Comparison of ENCODE assay signal across 10 cellular contexts in genomic region chr17:44793885-44794698, GRCh38. TPM values are rescaled to one million over a fixed set of nuclear protein-coding genes. Genes with fewer than 3 reads are reported as not detected.
DNase-seq lines count a peak whose midpoint lies in the region; ATAC-seq and TF ChIP-seq lines count a peak whose summit lies in the region.
"Had no signal": no experiment of that assay in that cellular context is flagged by ENCODE, and none has a peak within 500 bp of the region (broad histone marks: within the 10 kb centered on the region; RNA-seq: fewer than 3 reads in every experiment).

No MANE protein-coding gene starts in this region.

- H3K27me3 ChIP-seq in gastrocnemius medialis: peaks cover 0 to 7% (median 0%) of the 10 kb centered on the region in 3 donors

- H3K4me1 Mint-ChIP-seq in activated T-helper 2 cell treated with anti-CD3 and anti-CD28 coated beads, Interferon-gamma antibody, Interleukin-2, Interleukin-4, amounts not matched to agents 10 μg/mL and 5 μg/mL and 100 μg/mL, durations not matched to agents 14 hours and 24 hours and 36 hours (ENCODE audit: low read depth): peaks cover 14% of the 10 kb centered on the region

- TF ChIP-seq CTCF in astrocyte of the spinal cord (IDR thresholded peaks at IDR 0.05; ENCODE audit: low read depth, low read length) (no peak), gastrocnemius medialis (IDR thresholded peaks at IDR 0.05 in 4 of 5, conservative IDR thresholded peaks at IDR 0.05 in 1 of 5) (no peak)

- DNase-seq in H4 (ENCODE audit: low spot score) (peak; percentile 3), astrocyte of the spinal cord (ENCODE audit: low read depth, low spot score) (peak; percentile 27), left ventricle myocardium superior (no peak), gastrocnemius medialis (no peak), ecto neural progenitor cell (ENCODE audit: low spot score) (no peak), DMS153 treated with DMSO at 0.1 percent for 48 hours (lab: John Stamatoyannopoulos, UW; ENCODE audit: unreplicated experiment) (no peak)
- no peak for DNase-seq in activated T-helper 2 cell treated with anti-CD3 and anti-CD28 coated beads, Interferon-gamma antibody, Interleukin-2, Interleukin-4, amounts not matched to agents 10 μg/mL and 5 μg/mL and 100 μg/mL, durations not matched to agents 14 hours and 24 hours and 36 hours (ENCODE audit: low spot score)
- DNase-seq: activated naive CD4-positive, alpha-beta T cell treated with Interleukin-2 at 50 U/mL for 16 hours; WERI-Rb-1 had no signal

- H3K9me3 Mint-ChIP-seq in activated T-helper 2 cell treated with anti-CD3 and anti-CD28 coated beads, Interferon-gamma antibody, Interleukin-2, Interleukin-4, amounts not matched to agents 10 μg/mL and 5 μg/mL and 100 μg/mL, durations not matched to agents 14 hours and 24 hours and 36 hours: no peaks in the 10 kb centered on the region

- H3K36me3 ChIP-seq in gastrocnemius medialis: no peaks in the 10 kb centered on the region

- ATAC-seq in left ventricle myocardium superior (peak; percentile 58), gastrocnemius medialis (no peak)
- ATAC-seq in activated CD4-positive, CD25-positive, alpha-beta regulatory T cell treated with anti-CD3 and anti-CD28 coated beads, Interleukin-2, amount 50 U/mL, for 24 hours: no peak

- TF ChIP-seq POLR2A in gastrocnemius medialis (IDR thresholded peaks at IDR 0.05): no peak

- H3K9me3 ChIP-seq in gastrocnemius medialis: no peaks in the 10 kb centered on the region

- H3K4me3 ChIP-seq in astrocyte of the spinal cord (ENCODE audit: low read depth, low read length): no peak overlapping the region
- no peak overlapping the region for H3K4me3 ChIP-seq in gastrocnemius medialis

- no peak overlapping the region for H3K4me3 Mint-ChIP-seq in activated T-helper 2 cell treated with anti-CD3 and anti-CD28 coated beads, Interferon-gamma antibody, Interleukin-2, Interleukin-4, amounts not matched to agents 10 μg/mL and 5 μg/mL and 100 μg/mL, durations not matched to agents 14 hours and 24 hours and 36 hours (ENCODE audit: low read depth)

- in situ Hi-C loops in astrocyte of the spinal cord (cut with HindIII; ENCODE audit: low sequenced_read_pairs) (no loop called here), gastrocnemius medialis (cut with MboI; ENCODE audit: low sequenced_read_pairs in 4 of 4) (loop anchor here in 1 of 4 donors (25.0 kb wide), 1 partner anchor 218 kb away; no protein-coding TSS in a partner anchor)

- H3K27ac Mint-ChIP-seq in activated T-helper 2 cell treated with anti-CD3 and anti-CD28 coated beads, Interferon-gamma antibody, Interleukin-2, Interleukin-4, amounts not matched to agents 10 μg/mL and 5 μg/mL and 100 μg/mL, durations not matched to agents 14 hours and 24 hours and 36 hours: no peak overlapping the region

- H3K4me1 ChIP-seq in gastrocnemius medialis: peaks cover 12 to 14% of the 10 kb centered on the region in 2 donors

- peak overlapping the region; percentile 31 to 60 (median 48) for H3K27ac ChIP-seq in gastrocnemius medialis
- H3K27ac ChIP-seq: WERI-Rb-1 had no signal

- H3K27me3 Mint-ChIP-seq in activated T-helper 2 cell treated with anti-CD3 and anti-CD28 coated beads, Interferon-gamma antibody, Interleukin-2, Interleukin-4, amounts not matched to agents 10 μg/mL and 5 μg/mL and 100 μg/mL, durations not matched to agents 14 hours and 24 hours and 36 hours (ENCODE audit: low read depth): no peaks in the 10 kb centered on the region

- no peaks in the 10 kb centered on the region for H3K36me3 Mint-ChIP-seq in activated T-helper 2 cell treated with anti-CD3 and anti-CD28 coated beads, Interferon-gamma antibody, Interleukin-2, Interleukin-4, amounts not matched to agents 10 μg/mL and 5 μg/mL and 100 μg/mL, durations not matched to agents 14 hours and 24 hours and 36 hours (ENCODE audit: low read depth)

- intact Hi-C loops in left ventricle myocardium superior (cut with micrococcal nuclease): no loop called here
- intact Hi-C loops in gastrocnemius medialis (cut with DNase I; ENCODE audit: low total_unique reads): no loop called here
- intact Hi-C loops in activated T-helper 2 cell treated with anti-CD3 and anti-CD28 coated beads, Interferon-gamma antibody, Interleukin-2, Interleukin-4, amounts not matched to agents 10 μg/mL and 5 μg/mL and 100 μg/mL, durations not matched to agents 14 hours and 24 hours and 36 hours (cut with micrococcal nuclease): no loop called here

RNA-seq across cellular contexts. Expression of gene ADAM11, which starts 35.3 kb away (rescaled TPM):
- 1.4 and 2.3 TPM in 2 replicates for total RNA-seq in H4 (2014; rRNA removed; shearing (Covaris generic))
- 27.2 TPM for total RNA-seq in left ventricle myocardium superior
- total RNA-seq in gastrocnemius medialis: under 1 TPM in 2 of 4 donors, not detected in 2; 0.04 to 0.36 TPM
- 0.09 and 0.14 TPM in 2 replicates for total RNA-seq in activated T-helper 2 cell treated with anti-CD3 and anti-CD28 coated beads, Interferon-gamma antibody, Interleukin-2, Interleukin-4, amounts not matched to agents 10 μg/mL and 5 μg/mL and 100 μg/mL, durations not matched to agents 14 hours and 24 hours and 36 hours

RNA-seq across cellular contexts. Expression of gene GJC1, which starts 36.0 kb away (rescaled TPM):
- 8.2 and 8.8 TPM in 2 replicates for total RNA-seq in H4 (2014; rRNA removed; shearing (Covaris generic))
- total RNA-seq in left ventricle myocardium superior: 18.6 TPM
- 1 to 10 TPM; 2.1 to 9.2 (median 4.6) TPM for total RNA-seq in gastrocnemius medialis
- 8.2 and 9.4 TPM in 2 replicates for total RNA-seq in activated T-helper 2 cell treated with anti-CD3 and anti-CD28 coated beads, Interferon-gamma antibody, Interleukin-2, Interleukin-4, amounts not matched to agents 10 μg/mL and 5 μg/mL and 100 μg/mL, durations not matched to agents 14 hours and 24 hours and 36 hours

RNA-seq across cellular contexts. Expression of gene HIGD1B, which starts 53.6 kb away (rescaled TPM):
- not detected in 2 replicates for total RNA-seq in H4 (2014; rRNA removed; shearing (Covaris generic))
- total RNA-seq in left ventricle myocardium superior (22.2 TPM), gastrocnemius medialis (1 to 10 TPM; 1.8 to 6.6 (median 4.4) TPM)
- not detected in 2 replicates for total RNA-seq in activated T-helper 2 cell treated with anti-CD3 and anti-CD28 coated beads, Interferon-gamma antibody, Interleukin-2, Interleukin-4, amounts not matched to agents 10 μg/mL and 5 μg/mL and 100 μg/mL, durations not matched to agents 14 hours and 24 hours and 36 hours

Comparison
In these comparisons a context has a peak if more than half of its experiments do, and no peak if none do; other contexts are left out.
1. DNase-seq: peak in H4 (single experiment) and astrocyte of the spinal cord (single experiment); none in left ventricle myocardium superior (single experiment), gastrocnemius medialis (0 of 2), ecto neural progenitor cell (single experiment), activated T-helper 2 cell treated with anti-CD3 and anti-CD28 coated beads, Interferon-gamma antibody, Interleukin-2, Interleukin-4, amounts not matched to agents 10 μg/mL and 5 μg/mL and 100 μg/mL, durations not matched to agents 14 hours and 24 hours and 36 hours (single experiment) and DMS153 treated with DMSO at 0.1 percent for 48 hours (single experiment).